8 cellular contexts compared by ENCODE assay signal in genomic region chr15:64990168-64990470, GRCh38. TPM values are rescaled to one million over a fixed set of nuclear protein-coding genes. Genes with fewer than 3 reads are reported as not detected.
DNase-seq lines count a peak whose midpoint lies in the region; TF ChIP-seq lines count a peak whose summit lies in the region.

No MANE protein-coding gene starts in this region.

- H4K20me1 ChIP-seq in Loucy (ENCODE audit: insufficient read depth, low read length, poor library complexity, severe bottlenecking) = peaks cover 7% of the 10 kb centered on the region

- H3K27ac ChIP-seq in AG04450 (ENCODE audit: low read depth, low read length) = peak overlapping the region; percentile 59
- peak overlapping the region; percentile 2 to 97 (median 92) for H3K27ac ChIP-seq in dorsolateral prefrontal cortex
- H3K27ac ChIP-seq in muscle layer of duodenum (ENCODE audit: low read length) = peak overlapping the region; percentile 81

- H3K9me3 ChIP-seq in AG04450 (ENCODE audit: control insufficient read depth, insufficient read depth, low read length) (no peaks in the 10 kb centered on the region), Loucy (ENCODE audit: insufficient read depth, low read depth, low read length) (no peaks in the 10 kb centered on the region), muscle layer of duodenum (ENCODE audit: control insufficient read depth in 1 of 2, low read length in 2 of 2) (no peaks in the 10 kb centered on the region)

- intact Hi-C loops in dorsolateral prefrontal cortex (cut with DNase I) = loop anchor here (2.0 to 5.0 kb wide), 2 partner anchors 37 to 39 kb away; partner anchors contain the start of gene MTFMT (in 2 of the 2)

- H3K4me1 ChIP-seq in Loucy (ENCODE audit: insufficient read depth, low read length, poor library complexity, severe bottlenecking) (peaks cover 31% of the 10 kb centered on the region), muscle layer of duodenum (ENCODE audit: control insufficient read depth in 1 of 2, insufficient read depth in 2 of 2, low read length in 2 of 2) (peaks cover 0 to 16% of the 10 kb centered on the region in 2 donors)

- no peaks in the 10 kb centered on the region for H3K36me3 ChIP-seq in Loucy (ENCODE audit: insufficient read depth, low read length)
- H3K36me3 ChIP-seq in muscle layer of duodenum (ENCODE audit: control insufficient read depth in 1 of 2, insufficient read depth in 2 of 2, low read length in 2 of 2) = peaks cover 0 to 3% of the 10 kb centered on the region in 2 donors

- POLR2A ChIA-PET in AG04450 (lab: Yijun Ruan, JAX) (interaction anchor here (0.6 to 1.0 kb wide), 2 partner anchors 58 to 139 kb away, joined by 3 to 4 read pairs; no protein-coding TSS in a partner anchor), HEK293T (lab: Yijun Ruan, JAX) (interaction anchor here (0.6 to 1.4 kb wide), 4 partner anchors 8 to 97 kb away, joined by 3 to 5 read pairs (median 3); no protein-coding TSS in a partner anchor)

- H3F3A ChIP-seq in Loucy (ENCODE audit: low read depth) = no peaks in the 10 kb centered on the region; the same call in 1 of the 2 replicates

- peak overlapping the region; percentile 94 for H3K4me2 ChIP-seq in Loucy (ENCODE audit: low read depth, low read length, poor library complexity, severe bottlenecking)

- H3K4me3 ChIP-seq in AG04450 (ENCODE audit: low read depth, low read length) = peak overlapping the region; percentile 69
- peak overlapping the region; percentile 97 for H3K4me3 ChIP-seq in Loucy (ENCODE audit: low read length, poor library complexity, severe bottlenecking)
- peak overlapping the region; percentile 57 to 99 (median 91) for H3K4me3 ChIP-seq in dorsolateral prefrontal cortex
- H3K4me3 ChIP-seq in muscle layer of duodenum (ENCODE audit: low read depth in 1 of 2, low read length in 2 of 2) = peak overlapping the region; percentile 67 to 85

- H3K9me2 ChIP-seq in Loucy (replicated peaks; ENCODE audit: low read depth, low read length) = no peaks in the 10 kb centered on the region

- peak overlapping the region; percentile 88 for H3K9ac ChIP-seq in Loucy (ENCODE audit: low read depth, low read length, poor library complexity, severe bottlenecking)

- TF ChIP-seq CTCF in AG04450 (IDR thresholded peaks at IDR 0.05; ENCODE audit: low read depth, low read length) (no peak), Loucy (conservative IDR thresholded peaks at IDR 0.05; ENCODE audit: low read length) (no peak), dorsolateral prefrontal cortex (IDR thresholded peaks at IDR 0.05 in 54 of 56, conservative IDR thresholded peaks at IDR 0.05 in 2 of 56; ENCODE audit: low read depth in 1 of 56, partially characterized antibody in 56 of 56) (no peak)

- H3K79me2 ChIP-seq in Loucy (ENCODE audit: insufficient read depth, low read length) = peaks cover 23% of the 10 kb centered on the region

- H2AFZ ChIP-seq in Loucy (ENCODE audit: low read length) = peak overlapping the region; percentile 82

- H3K27me3 ChIP-seq in AG04450 (ENCODE audit: control insufficient read depth, insufficient read depth, low read length) (no peaks in the 10 kb centered on the region), Loucy (ENCODE audit: insufficient read depth, low read length, poor library complexity, severe bottlenecking) (no peaks in the 10 kb centered on the region), dorsolateral prefrontal cortex (no peaks in the 10 kb centered on the region), muscle layer of duodenum (ENCODE audit: low read depth, low read length) (no peaks in the 10 kb centered on the region)

- CTCF ChIA-PET in AG04450 (lab: Charles Lee) (no interaction called here), HEK293T (lab: Yijun Ruan, JAX) (interaction anchor here (0.5 kb wide), 1 partner anchor 153 kb away, joined by 3 read pairs; no protein-coding TSS in a partner anchor)

- DNase-seq in AG04450 (ENCODE audit: low read depth, low spot score) (no peak), dorsolateral prefrontal cortex (no peak), NCI-H2227 treated with DMSO at 0.1 percent for 48 hours (lab: John Stamatoyannopoulos, UW) (no peak), HEK293T (ENCODE audit: extremely low spot score) (no peak), T-helper 9 cell (no peak), middle frontal gyrus (ENCODE audit: extremely low spot score, low spot score) (no peak)

TF ChIP-seq in HEK293T, 16 proteins besides CTCF, POLR2A, EP300 and RAD21:
- TF ChIP-seq CTBP1 (IDR thresholded peaks at IDR 0.05; ENCODE audit: borderline replicate concordance) = no peak

RNA-seq across cellular contexts. Expression of gene SPG21, which starts 0.4 kb away (rescaled TPM):
- 85.7 and 101 TPM in 2 replicates for polyA plus RNA-seq in AG04450 (2011; rRNA removed)
- 49.5 and 57.6 TPM in 2 replicates for polyA minus RNA-seq in AG04450 (2011; rRNA and poly(A)+ RNA removed)
- 10 to 100 TPM; 41.3 to 69.1 (median 50.6) TPM for total RNA-seq in dorsolateral prefrontal cortex

RNA-seq across cellular contexts. Expression of gene MTFMT, which starts 39.3 kb away (rescaled TPM):
- polyA plus RNA-seq in AG04450 (2011; rRNA removed) = 11.6 and 15.3 TPM in 2 replicates
- 6.3 and 17.1 TPM in 2 replicates for polyA minus RNA-seq in AG04450 (2011; rRNA and poly(A)+ RNA removed)
- total RNA-seq in dorsolateral prefrontal cortex = 10 to 100 TPM in 113 of 120 experiments, 1 to 10 TPM in 7; 4.9 to 24.8 (median 15.2) TPM

RNA-seq across cellular contexts. Expression of gene SLC51B, which starts 55.1 kb away (rescaled TPM):
- 0.50 and 0.61 TPM in 2 replicates for polyA plus RNA-seq in AG04450 (2011; rRNA removed)
- 0.48 TPM in 1 of 2 replicates, not detected in the other for polyA minus RNA-seq in AG04450 (2011; rRNA and poly(A)+ RNA removed)
- not detected for total RNA-seq in dorsolateral prefrontal cortex
